Comparison of ENCODE assay signal across 1 cellular context in genomic region chr20:62301773-62302340, GRCh38.
TF ChIP-seq lines count a peak whose summit lies in the region.

No MANE protein-coding gene starts in this region.

TF ChIP-seq in K562, 482 proteins besides CTCF, POLR2A, EP300 and RAD21 (continued from another document and continues in another):
- TF ChIP-seq HMGXB4 (CRISPR knock-in tag; IDR thresholded peaks at IDR 0.05): no peak
- no peak for TF ChIP-seq MEF2A (IDR thresholded peaks at IDR 0.05; ENCODE audit: control insufficient read depth, low read depth, low read length)
- no peak for TF ChIP-seq ZNF224 (CRISPR knock-in tag; IDR thresholded peaks at IDR 0.05)
- no peak for TF ChIP-seq ELF4 (CRISPR knock-in tag; IDR thresholded peaks at IDR 0.05)
- no peak for TF ChIP-seq FUS (optimal IDR thresholded peaks at IDR 0.05; ENCODE audit: low read depth, low read length)
- peak; percentile 48; the same call in 1 of the 2 replicates for TF ChIP-seq BHLHE40 (IDR thresholded peaks at IDR 0.05; ENCODE audit: low read length)
- TF ChIP-seq HMBOX1 (IDR thresholded peaks at IDR 0.05): peak; percentile 39; the same call in 1 of the 2 replicates
- TF ChIP-seq HIVEP1 (CRISPR knock-in tag; IDR thresholded peaks at IDR 0.05): no peak
- no peak for TF ChIP-seq CGGBP1 (CRISPR knock-in tag; IDR thresholded peaks at IDR 0.05)
- peak; percentile 78; the same call in 1 of the 2 replicates for TF ChIP-seq ZBTB33 (CRISPR knock-in tag; IDR thresholded peaks at IDR 0.05)
- TF ChIP-seq HDAC1 (IDR thresholded peaks at IDR 0.05): peak in 1 of 2 experiments; percentile 7; a peak in 2 of 4 replicates
- TF ChIP-seq RBM14 (IDR thresholded peaks at IDR 0.05; ENCODE audit: borderline replicate concordance, insufficient read depth, low read depth, low read length): no peak
- TF ChIP-seq MAFF (IDR thresholded peaks at IDR 0.05; ENCODE audit: low read length): no peak
- no peak for TF ChIP-seq ARID2 (IDR thresholded peaks at IDR 0.05)
- TF ChIP-seq HDAC3 (IDR thresholded peaks at IDR 0.05; ENCODE audit: borderline replicate concordance, partially characterized antibody): no peak
- TF ChIP-seq PTTG1 (tag; IDR thresholded peaks at IDR 0.05; ENCODE audit: low read depth): no peak
- TF ChIP-seq PHTF2 (CRISPR knock-in tag; IDR thresholded peaks at IDR 0.05): no peak
- no peak for TF ChIP-seq HNRNPL (IDR thresholded peaks at IDR 0.05; ENCODE audit: low read depth, low read length)
- no peak for TF ChIP-seq ZNF239 (CRISPR knock-in tag; IDR thresholded peaks at IDR 0.05)
- TF ChIP-seq NUFIP1 (IDR thresholded peaks at IDR 0.05; ENCODE audit: partially characterized antibody): no peak
- no peak for TF ChIP-seq GABPA (tag; conservative IDR thresholded peaks at IDR 0.05; ENCODE audit: low read depth)
- TF ChIP-seq ELF1 (tag; IDR thresholded peaks at IDR 0.05): no peak
- no peak for TF ChIP-seq NELFE (IDR thresholded peaks at IDR 0.05; ENCODE audit: insufficient read depth, insufficient read length)
- TF ChIP-seq MCM3 (IDR thresholded peaks at IDR 0.05): no peak
- TF ChIP-seq ZBED1 (IDR thresholded peaks at IDR 0.05): no peak; the same call in 1 of the 2 replicates
- no peak for TF ChIP-seq PHB (CRISPR knock-in tag; IDR thresholded peaks at IDR 0.05)
- no peak for TF ChIP-seq ARID3A (IDR thresholded peaks at IDR 0.05; ENCODE audit: borderline replicate concordance, low read depth, low read length)
- no peak for TF ChIP-seq ZBTB8A (IDR thresholded peaks at IDR 0.05; ENCODE audit: partially characterized antibody)
- TF ChIP-seq SAP30 (IDR thresholded peaks at IDR 0.05; ENCODE audit: borderline replicate concordance, insufficient read depth, low read depth, low read length, poor library complexity, severe bottlenecking): no peak
- no peak for TF ChIP-seq SIX5 (IDR thresholded peaks at IDR 0.05; ENCODE audit: borderline replicate concordance in 1 of 2, insufficient read depth in 1 of 2, low read depth in 1 of 2, low read length in 2 of 2)
- TF ChIP-seq CHD1 (IDR thresholded peaks at IDR 0.05; ENCODE audit: low read length): no peak
- no peak for TF ChIP-seq ELK1 (CRISPR knock-in tag; IDR thresholded peaks at IDR 0.05)
- no peak for TF ChIP-seq CBX5 (IDR thresholded peaks at IDR 0.05; ENCODE audit: borderline replicate concordance, low read depth)
- TF ChIP-seq TAL1 (IDR thresholded peaks at IDR 0.05): no peak; the same call in 1 of the 2 replicates
- TF ChIP-seq HNRNPLL (IDR thresholded peaks at IDR 0.05; ENCODE audit: low read depth, low read length, poor library complexity, severe bottlenecking): peak; percentile 9
- TF ChIP-seq TBL1XR1 (IDR thresholded peaks at IDR 0.05; ENCODE audit: low read length in 2 of 2): peak in 1 of 2 experiments; percentile 68; a peak in 2 of 4 replicates
- TF ChIP-seq FOS (IDR thresholded peaks at IDR 0.05; ENCODE audit: extremely low read depth, insufficient read length): no peak
- no peak for TF ChIP-seq CCNT2 (IDR thresholded peaks at IDR 0.05; ENCODE audit: borderline replicate concordance, extremely low read depth, insufficient read length, low read depth, low read length)
- TF ChIP-seq ZNF518B (CRISPR knock-in tag; IDR thresholded peaks at IDR 0.05): no peak
- TF ChIP-seq MLLT1 (IDR thresholded peaks at IDR 0.05): peak in 1 of 2 experiments; percentile 91; a peak in 2 of 4 replicates
- TF ChIP-seq BRF2 (IDR thresholded peaks at IDR 0.05; ENCODE audit: borderline replicate concordance, insufficient read depth, insufficient read length): no peak
- TF ChIP-seq TARDBP (IDR thresholded peaks at IDR 0.05): peak; percentile 49; the same call in 1 of the 2 replicates
- TF ChIP-seq ESRRB (CRISPR knock-in tag; IDR thresholded peaks at IDR 0.05; ENCODE audit: borderline replicate concordance): no peak
- TF ChIP-seq ZNF263 (CRISPR knock-in tag; IDR thresholded peaks at IDR 0.05; ENCODE audit: borderline replicate concordance): no peak
- no peak; the same call in none of the 2 replicates for TF ChIP-seq ZFX (CRISPR knock-in tag; IDR thresholded peaks at IDR 0.05)
- TF ChIP-seq ZNF644 (tag; IDR thresholded peaks at IDR 0.05; ENCODE audit: low read depth): no peak
- TF ChIP-seq GMEB1 (CRISPR knock-in tag; IDR thresholded peaks at IDR 0.05): no peak; the same call in 1 of the 2 replicates
- TF ChIP-seq SMAD4 (CRISPR knock-in tag; conservative IDR thresholded peaks at IDR 0.05): peak; percentile 67
- TF ChIP-seq HMG20B (CRISPR knock-in tag; IDR thresholded peaks at IDR 0.05): no peak
- no peak for TF ChIP-seq POLR3G (IDR thresholded peaks at IDR 0.05; ENCODE audit: extremely low read depth, insufficient read length, insufficient replicate concordance)
- TF ChIP-seq MAFG (tag; conservative IDR thresholded peaks at IDR 0.05): no peak
- TF ChIP-seq SNRNP70 (optimal IDR thresholded peaks at IDR 0.05; ENCODE audit: low read depth, low read length): no peak
- TF ChIP-seq E2F6 (IDR thresholded peaks at IDR 0.05; ENCODE audit: borderline replicate concordance in 1 of 2, extremely low read depth in 1 of 2, insufficient read depth in 1 of 2, insufficient read length in 1 of 2, low read depth in 1 of 2, low read length in 1 of 2, poor library complexity in 1 of 2, severe bottlenecking in 1 of 2): peak; percentile 69 to 72
